In the genomic region with DNA sequence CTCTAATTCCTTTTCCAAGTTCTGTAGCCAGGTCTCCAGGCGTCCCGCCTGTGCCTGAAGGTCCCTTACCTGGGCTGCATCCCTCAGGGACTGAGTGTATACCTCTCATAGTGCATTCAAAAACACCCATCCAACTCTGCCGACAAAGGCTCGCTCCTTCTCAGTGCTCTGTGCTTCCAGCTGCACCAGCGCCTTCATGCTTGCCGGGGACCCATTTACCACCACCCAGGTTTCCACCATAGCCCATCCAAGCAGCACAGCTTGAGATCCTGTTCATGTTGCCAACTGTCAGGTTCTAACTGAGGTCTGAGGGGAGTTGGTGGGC, we compare ENCODE assay signal across 14 cellular contexts.
DNase-seq lines count a peak whose midpoint lies in the region; ATAC-seq, FAIRE-seq and TF ChIP-seq lines count a peak whose summit lies in the region.
"Had no signal": no experiment of that assay in that cellular context is flagged by ENCODE, and none has a peak within 500 bp of the region (broad histone marks: within the 10 kb centered on the region; RNA-seq: fewer than 3 reads in every experiment).

No MANE protein-coding gene starts in this region.

- no peak overlapping the region for H2BK20ac ChIP-seq in H1 (ENCODE audit: low read length)

- H3K27me3 ChIP-seq in OCI-LY3 (ENCODE audit: low read depth, low read length) (no peaks in the 10 kb centered on the region), H1 (replicated peaks in 1 of 4; ENCODE audit: control insufficient read depth in 3 of 4, extremely low read depth in 1 of 4, insufficient read depth in 3 of 4, low read length in 3 of 4) (no peaks in the 10 kb centered on the region), aorta (ENCODE audit: control insufficient read depth in 1 of 2, insufficient read depth in 2 of 2, low read length in 1 of 2) (no peaks in the 10 kb centered on the region), sigmoid colon (no peaks in the 10 kb centered on the region)
- H3K27me3 ChIP-seq: BE2C had no signal

- H2BK15ac ChIP-seq in H1 (ENCODE audit: low read length), result no peak overlapping the region

- no peaks in the 10 kb centered on the region for H3K79me1 ChIP-seq in H1 (ENCODE audit: low read depth, low read length)

- no peak overlapping the region; the same call in 1 of the 2 replicates for H2BK12ac ChIP-seq in H1 (ENCODE audit: low read depth, low read length)

- H3K27ac ChIP-seq in OCI-LY3 (ENCODE audit: low read length), result no peak overlapping the region
- no peak overlapping the region for H3K27ac ChIP-seq in H1 (ENCODE audit: low read depth, low read length)
- no peak overlapping the region for H3K27ac ChIP-seq in aorta (ENCODE audit: low read depth in 1 of 2, low read length in 2 of 2)
- H3K27ac ChIP-seq in sigmoid colon, result no peak overlapping the region

- H4K8ac ChIP-seq in H1 (ENCODE audit: extremely low read depth, insufficient read depth, low read length), result no peak overlapping the region

- no peak for TF ChIP-seq EP300 in H1 (IDR thresholded peaks at IDR 0.05; ENCODE audit: borderline replicate concordance in 1 of 2, low read depth in 2 of 2, low read length in 2 of 2)
- TF ChIP-seq EP300 in sigmoid colon (IDR thresholded peaks at IDR 0.05), result no peak

- intact Hi-C loops in aorta (cut with DNase I), result no loop called here
- intact Hi-C loops in sigmoid colon (cut with DNase I), result no loop called here

- H3K4me3 ChIP-seq in OCI-LY3 (ENCODE audit: low read length), result no peak overlapping the region
- no peak overlapping the region; a peak in 1 of 8 replicates for H3K4me3 ChIP-seq in H1 (ENCODE audit: extremely low read depth in 1 of 4, insufficient read depth in 2 of 4, low read depth in 3 of 4, low read length in 4 of 4)
- no peak overlapping the region for H3K4me3 ChIP-seq in aorta (ENCODE audit: low read length in 2 of 2)
- H3K4me3 ChIP-seq in sigmoid colon, result no peak overlapping the region
- H3K4me3 ChIP-seq: GM12878 had no signal

- H4K20me1 ChIP-seq in OCI-LY3 (ENCODE audit: insufficient read depth, low read length) (no peaks in the 10 kb centered on the region), H1 (replicated peaks in 1 of 2; ENCODE audit: control insufficient read depth in 1 of 2, insufficient read depth in 2 of 2, low read length in 2 of 2) (no peaks in the 10 kb centered on the region)

- H3K9ac ChIP-seq in OCI-LY3 (ENCODE audit: low read length) (no peak overlapping the region), H1 (replicated peaks in 1 of 4; ENCODE audit: extremely low read depth in 1 of 4, low read depth in 3 of 4, low read length in 3 of 4) (no peak overlapping the region)

- no peak overlapping the region for H2BK5ac ChIP-seq in H1 (ENCODE audit: low read depth, low read length)

- H3K36me3 ChIP-seq in OCI-LY3 (replicated peaks; ENCODE audit: low read depth, low read length) (no peaks in the 10 kb centered on the region), H1 (ENCODE audit: control insufficient read depth in 2 of 4, insufficient read depth in 4 of 4, low read length in 3 of 4) (0 out of 8 replicates have a peak, but pooled peaks cover 0 to 6% (median 0%) of the 10 kb centered on the region in 4 experiments), aorta (ENCODE audit: control insufficient read depth in 1 of 2, insufficient read depth in 2 of 2, low read length in 1 of 2) (no peaks in the 10 kb centered on the region), sigmoid colon (no peaks in the 10 kb centered on the region)
- H3K36me3 ChIP-seq: BE2C had no signal

- H4K91ac ChIP-seq in H1 (replicated peaks; ENCODE audit: insufficient read length, low read length), result no peak overlapping the region

- POLR2A ChIA-PET in H1 (lab: Charles Lee; ENCODE audit: partially characterized antibody), result no interaction called here

- no peak overlapping the region for H3K4ac ChIP-seq in H1 (replicated peaks; ENCODE audit: insufficient read length, low read depth, low read length)

- H4K5ac ChIP-seq in H1 (ENCODE audit: insufficient read length, low read depth, low read length), result no peak overlapping the region

- no peak overlapping the region for H2AK5ac ChIP-seq in H1 (ENCODE audit: low read depth, low read length)

- no peak overlapping the region for H3K14ac ChIP-seq in H1 (ENCODE audit: insufficient read length)

- no peak overlapping the region for H3K23ac ChIP-seq in H1 (ENCODE audit: insufficient read length)

- FAIRE-seq in H1 (lab: Jason Lieb, UNC), result no peak
- FAIRE-seq: A204.1 had no signal

- TF ChIP-seq POLR2A in H1 (IDR thresholded peaks at IDR 0.05; ENCODE audit: control extremely low read depth in 1 of 2, low read depth in 2 of 2, low read length in 2 of 2), result no peak
- TF ChIP-seq POLR2A in sigmoid colon (IDR thresholded peaks at IDR 0.05), result no peak

- DNase-seq in H1 (ENCODE audit: low read depth in 1 of 2, low spot score in 2 of 2) (no peak), aorta (peak in 1 of 2 donors; percentile 24), sigmoid colon (no peak), iPS-NIHi7 (ENCODE audit: extremely low spot score) (no peak)
- no peak for DNase-seq in NK-92 treated with Interleukin-12 subunit alpha and Interleukin-12 subunit beta, amount 100 ng/mL, for 24 hours (lab: John Stamatoyannopoulos, UW)
- DNase-seq: CD8-positive, alpha-beta memory T cell; DMS 273 treated with DMSO at 0.1 percent for 48 hours; EL; GOT3 had no signal

- no peaks in the 10 kb centered on the region for H3K23me2 ChIP-seq in H1 (ENCODE audit: low read depth, low read length)

- ATAC-seq in GM19397 (IDR thresholded peaks at IDR 0.05; ENCODE audit: unreplicated experiment) (peak; percentile 7), aorta (ENCODE audit: low FRiP score) (peak; percentile 36)

- H3K4me2 ChIP-seq in OCI-LY3 (ENCODE audit: low read length) (0 out of 2 replicates have a peak overlapping the region, but pooled peaks have one; percentile 26), H1 (ENCODE audit: insufficient read depth in 1 of 2, low read depth in 2 of 2, low read length in 2 of 2) (no peak overlapping the region)

- 100% methylated on average over 4 of the region's 6 CpGs; no CpG with 5 or more reads in 1 of the 2 experiments for whole genome bisulfite sequencing in H1 (ENCODE audit: extremely low coverage in 1 of 2, insufficient coverage in 1 of 2, insufficient read length in 1 of 2, insufficient replicate concordance in 2 of 2, low coverage in 1 of 2, low lambda C conversion rate in 2 of 2, missing lambda C conversion rate in 1 of 2), 2 experiments
- WGBS in aorta, 2 donors, result 98 to 100% methylated on average over 6 of the region's 6 CpGs
- 96 to 99% methylated on average over 6 of the region's 6 CpGs for WGBS in sigmoid colon, 2 donors

- no peak for TF ChIP-seq RAD21 in H1 (IDR thresholded peaks at IDR 0.05 in 1 of 2, conservative IDR thresholded peaks at IDR 0.05 in 1 of 2; ENCODE audit: low read depth in 2 of 2, low read length in 2 of 2)

- no peak overlapping the region for H2AFZ ChIP-seq in OCI-LY3 (ENCODE audit: low read depth, low read length)
- no peak overlapping the region for H2AFZ ChIP-seq in H1 (ENCODE audit: low read length)

- H3K4me1 ChIP-seq in OCI-LY3 (ENCODE audit: low read length), result no peaks in the 10 kb centered on the region
- H3K4me1 ChIP-seq in H1 (replicated peaks in 1 of 4; ENCODE audit: control insufficient read depth in 3 of 4, insufficient read depth in 4 of 4, low read length in 3 of 4), result no peaks in the 10 kb centered on the region
- no peaks in the 10 kb centered on the region for H3K4me1 ChIP-seq in aorta (ENCODE audit: control insufficient read depth in 1 of 2, insufficient read depth in 2 of 2, low read length in 2 of 2)
- H3K4me1 ChIP-seq in sigmoid colon, result no peaks in the 10 kb centered on the region
- H3K4me1 ChIP-seq: BE2C had no signal

- H3K9me3 ChIP-seq in OCI-LY3 (ENCODE audit: insufficient read depth, low read length), result no peaks in the 10 kb centered on the region
- H3K9me3 ChIP-seq in H1 (ENCODE audit: insufficient read depth in 2 of 2, low read depth in 1 of 2, low read length in 1 of 2), result peaks cover 13 to 22% of the 10 kb centered on the region in 2 experiments
- no peaks in the 10 kb centered on the region for H3K9me3 ChIP-seq in aorta (ENCODE audit: control insufficient read depth, low read length)
- no peaks in the 10 kb centered on the region for H3K9me3 ChIP-seq in sigmoid colon
- H3K9me3 ChIP-seq: BE2C had no signal

- CTCF ChIA-PET in H1 (lab: Charles Lee; ENCODE audit: partially characterized antibody), result interaction anchor here (0.6 to 1.6 kb wide), 6 partner anchors 51 to 755 kb away, joined by 3 to 5 read pairs (median 3); no protein-coding TSS in a partner anchor

- H3K18ac ChIP-seq in H1 (ENCODE audit: extremely low read depth, low read length), result no peak overlapping the region

- no peak overlapping the region for H3K56ac ChIP-seq in H1 (replicated peaks; ENCODE audit: insufficient read length, low read depth, low read length)

- H2BK120ac ChIP-seq in H1 (replicated peaks; ENCODE audit: low read depth, low read length), result no peak overlapping the region

- H3K79me2 ChIP-seq in OCI-LY3 (ENCODE audit: low read length) (no peaks in the 10 kb centered on the region), H1 (ENCODE audit: control insufficient read depth in 1 of 2, insufficient read depth in 2 of 2, low read length in 2 of 2) (no peaks in the 10 kb centered on the region)

- TF ChIP-seq CTCF in OCI-LY3 (IDR thresholded peaks at IDR 0.05; ENCODE audit: low read depth, low read length), result no peak
- no peak for TF ChIP-seq CTCF in H1 (IDR thresholded peaks at IDR 0.05; ENCODE audit: control extremely low read depth in 1 of 3, insufficient read depth in 1 of 3, low read depth in 1 of 3, low read length in 3 of 3)
- TF ChIP-seq CTCF in sigmoid colon (IDR thresholded peaks at IDR 0.05), result no peak

TF ChIP-seq in H1, 55 proteins besides CTCF, POLR2A, EP300 and RAD21:
- TF ChIP-seq POU5F1 (IDR thresholded peaks at IDR 0.05; ENCODE audit: low read depth, low read length) (no peak), SRF (IDR thresholded peaks at IDR 0.05; ENCODE audit: low read depth, low read length) (no peak), CBX5 (IDR thresholded peaks at IDR 0.05; ENCODE audit: low read depth, low read length) (0 out of 2 replicates have a peak, but pooled peaks have one; percentile 32), RBBP5 (IDR thresholded peaks at IDR 0.05; ENCODE audit: borderline replicate concordance, low read depth, low read length) (no peak)
